Comparison of ENCODE assay signal across 1 cellular context in the genomic region with DNA sequence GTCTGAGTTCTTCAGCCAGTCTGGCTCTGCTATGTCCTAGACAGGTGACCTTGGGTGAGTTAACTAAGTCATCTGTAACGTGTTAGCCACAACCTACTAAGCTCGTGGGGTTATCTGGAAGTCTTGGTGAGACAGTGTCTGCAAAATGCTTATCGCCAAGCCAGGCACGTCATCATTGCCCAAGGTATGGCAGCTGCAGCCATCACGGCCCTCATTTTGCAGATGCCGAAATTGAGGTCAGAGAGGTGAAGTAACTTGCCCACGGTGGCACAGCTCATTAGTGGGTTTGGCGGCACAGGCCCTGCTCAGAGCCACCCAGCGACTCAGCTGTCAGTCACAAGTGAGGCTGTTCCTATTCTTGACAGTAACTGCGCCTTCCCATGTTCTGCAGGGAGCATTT.
A peak's percentile ranks its signal among the peaks of the same experiment; 100 is the strongest.
TF ChIP-seq lines count a peak whose summit lies in the region.

No MANE protein-coding gene starts in this region.

TF ChIP-seq in K562, 482 proteins besides CTCF, POLR2A, EP300 and RAD21 (continued from another document):
- TF ChIP-seq, protein P1, sequence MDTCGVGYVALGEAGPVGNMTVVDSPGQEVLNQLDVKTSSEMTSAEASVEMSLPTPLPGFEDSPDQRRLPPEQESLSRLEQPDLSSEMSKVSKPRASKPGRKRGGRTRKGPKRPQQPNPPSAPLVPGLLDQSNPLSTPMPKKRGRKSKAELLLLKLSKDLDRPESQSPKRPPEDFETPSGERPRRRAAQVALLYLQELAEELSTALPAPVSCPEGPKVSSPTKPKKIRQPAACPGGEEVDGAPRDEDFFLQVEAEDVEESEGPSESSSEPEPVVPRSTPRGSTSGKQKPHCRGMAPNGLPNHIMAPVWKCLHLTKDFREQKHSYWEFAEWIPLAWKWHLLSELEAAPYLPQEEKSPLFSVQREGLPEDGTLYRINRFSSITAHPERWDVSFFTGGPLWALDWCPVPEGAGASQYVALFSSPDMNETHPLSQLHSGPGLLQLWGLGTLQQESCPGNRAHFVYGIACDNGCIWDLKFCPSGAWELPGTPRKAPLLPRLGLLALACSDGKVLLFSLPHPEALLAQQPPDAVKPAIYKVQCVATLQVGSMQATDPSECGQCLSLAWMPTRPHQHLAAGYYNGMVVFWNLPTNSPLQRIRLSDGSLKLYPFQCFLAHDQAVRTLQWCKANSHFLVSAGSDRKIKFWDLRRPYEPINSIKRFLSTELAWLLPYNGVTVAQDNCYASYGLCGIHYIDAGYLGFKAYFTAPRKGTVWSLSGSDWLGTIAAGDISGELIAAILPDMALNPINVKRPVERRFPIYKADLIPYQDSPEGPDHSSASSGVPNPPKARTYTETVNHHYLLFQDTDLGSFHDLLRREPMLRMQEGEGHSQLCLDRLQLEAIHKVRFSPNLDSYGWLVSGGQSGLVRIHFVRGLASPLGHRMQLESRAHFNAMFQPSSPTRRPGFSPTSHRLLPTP (IDR thresholded peaks at IDR 0.05; ENCODE audit: borderline replicate concordance, extremely low read depth, insufficient read length), result no peak
- TF ChIP-seq, protein P2, sequence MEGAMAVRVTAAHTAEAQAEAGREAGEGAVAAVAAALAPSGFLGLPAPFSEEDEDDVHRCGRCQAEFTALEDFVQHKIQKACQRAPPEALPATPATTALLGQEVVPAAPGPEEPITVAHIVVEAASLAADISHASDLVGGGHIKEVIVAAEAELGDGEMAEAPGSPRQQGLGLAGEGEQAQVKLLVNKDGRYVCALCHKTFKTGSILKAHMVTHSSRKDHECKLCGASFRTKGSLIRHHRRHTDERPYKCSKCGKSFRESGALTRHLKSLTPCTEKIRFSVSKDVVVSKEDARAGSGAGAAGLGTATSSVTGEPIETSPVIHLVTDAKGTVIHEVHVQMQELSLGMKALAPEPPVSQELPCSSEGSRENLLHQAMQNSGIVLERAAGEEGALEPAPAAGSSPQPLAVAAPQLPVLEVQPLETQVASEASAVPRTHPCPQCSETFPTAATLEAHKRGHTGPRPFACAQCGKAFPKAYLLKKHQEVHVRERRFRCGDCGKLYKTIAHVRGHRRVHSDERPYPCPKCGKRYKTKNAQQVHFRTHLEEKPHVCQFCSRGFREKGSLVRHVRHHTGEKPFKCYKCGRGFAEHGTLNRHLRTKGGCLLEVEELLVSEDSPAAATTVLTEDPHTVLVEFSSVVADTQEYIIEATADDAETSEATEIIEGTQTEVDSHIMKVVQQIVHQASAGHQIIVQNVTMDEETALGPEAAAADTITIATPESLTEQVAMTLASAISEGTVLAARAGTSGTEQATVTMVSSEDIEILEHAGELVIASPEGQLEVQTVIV (CRISPR knock-in tag; IDR thresholded peaks at IDR 0.05; ENCODE audit: borderline replicate concordance), result no peak
- no peak for TF ChIP-seq TGIF2 (CRISPR knock-in tag; IDR thresholded peaks at IDR 0.05)
- no peak for TF ChIP-seq KDM5B (IDR thresholded peaks at IDR 0.05; ENCODE audit: insufficient replicate concordance, low read depth, low read length)
- TF ChIP-seq RFX7 (CRISPR knock-in tag; IDR thresholded peaks at IDR 0.05), result no peak
- no peak for TF ChIP-seq SMARCA4 (IDR thresholded peaks at IDR 0.05)
- peak; percentile 74 for TF ChIP-seq ESRRA (IDR thresholded peaks at IDR 0.05; ENCODE audit: borderline replicate concordance, low read depth)
- TF ChIP-seq MTA2 (IDR thresholded peaks at IDR 0.05; ENCODE audit: low read depth), result no peak
- no peak for TF ChIP-seq CBX5 (IDR thresholded peaks at IDR 0.05; ENCODE audit: borderline replicate concordance, low read depth)
- TF ChIP-seq, protein P3, sequence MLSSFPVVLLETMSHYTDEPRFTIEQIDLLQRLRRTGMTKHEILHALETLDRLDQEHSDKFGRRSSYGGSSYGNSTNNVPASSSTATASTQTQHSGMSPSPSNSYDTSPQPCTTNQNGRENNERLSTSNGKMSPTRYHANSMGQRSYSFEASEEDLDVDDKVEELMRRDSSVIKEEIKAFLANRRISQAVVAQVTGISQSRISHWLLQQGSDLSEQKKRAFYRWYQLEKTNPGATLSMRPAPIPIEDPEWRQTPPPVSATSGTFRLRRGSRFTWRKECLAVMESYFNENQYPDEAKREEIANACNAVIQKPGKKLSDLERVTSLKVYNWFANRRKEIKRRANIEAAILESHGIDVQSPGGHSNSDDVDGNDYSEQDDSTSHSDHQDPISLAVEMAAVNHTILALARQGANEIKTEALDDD (IDR thresholded peaks at IDR 0.05), result peak; percentile 99
- TF ChIP-seq FUS (optimal IDR thresholded peaks at IDR 0.05; ENCODE audit: low read depth, low read length), result no peak
- TF ChIP-seq LEF1 (IDR thresholded peaks at IDR 0.05), result no peak
- TF ChIP-seq, protein P4, sequence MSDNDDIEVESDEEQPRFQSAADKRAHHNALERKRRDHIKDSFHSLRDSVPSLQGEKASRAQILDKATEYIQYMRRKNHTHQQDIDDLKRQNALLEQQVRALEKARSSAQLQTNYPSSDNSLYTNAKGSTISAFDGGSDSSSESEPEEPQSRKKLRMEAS (CRISPR knock-in tag; IDR thresholded peaks at IDR 0.05), result no peak
- TF ChIP-seq, protein P5, sequence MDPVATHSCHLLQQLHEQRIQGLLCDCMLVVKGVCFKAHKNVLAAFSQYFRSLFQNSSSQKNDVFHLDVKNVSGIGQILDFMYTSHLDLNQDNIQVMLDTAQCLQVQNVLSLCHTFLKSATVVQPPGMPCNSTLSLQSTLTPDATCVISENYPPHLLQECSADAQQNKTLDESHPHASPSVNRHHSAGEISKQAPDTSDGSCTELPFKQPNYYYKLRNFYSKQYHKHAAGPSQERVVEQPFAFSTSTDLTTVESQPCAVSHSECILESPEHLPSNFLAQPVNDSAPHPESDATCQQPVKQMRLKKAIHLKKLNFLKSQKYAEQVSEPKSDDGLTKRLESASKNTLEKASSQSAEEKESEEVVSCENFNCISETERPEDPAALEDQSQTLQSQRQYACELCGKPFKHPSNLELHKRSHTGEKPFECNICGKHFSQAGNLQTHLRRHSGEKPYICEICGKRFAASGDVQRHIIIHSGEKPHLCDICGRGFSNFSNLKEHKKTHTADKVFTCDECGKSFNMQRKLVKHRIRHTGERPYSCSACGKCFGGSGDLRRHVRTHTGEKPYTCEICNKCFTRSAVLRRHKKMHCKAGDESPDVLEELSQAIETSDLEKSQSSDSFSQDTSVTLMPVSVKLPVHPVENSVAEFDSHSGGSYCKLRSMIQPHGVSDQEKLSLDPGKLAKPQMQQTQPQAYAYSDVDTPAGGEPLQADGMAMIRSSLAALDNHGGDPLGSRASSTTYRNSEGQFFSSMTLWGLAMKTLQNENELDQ (CRISPR knock-in tag; IDR thresholded peaks at IDR 0.05; ENCODE audit: borderline replicate concordance), result no peak
- no peak for TF ChIP-seq XRCC5 (IDR thresholded peaks at IDR 0.05; ENCODE audit: low read depth, low read length)
- TF ChIP-seq ILF3 (IDR thresholded peaks at IDR 0.05; ENCODE audit: borderline replicate concordance), result no peak
- TF ChIP-seq YBX1 (IDR thresholded peaks at IDR 0.05), result no peak
- TF ChIP-seq XRCC4 (IDR thresholded peaks at IDR 0.05; ENCODE audit: extremely low read depth, insufficient read depth, insufficient read length), result no peak
- TF ChIP-seq ZNF197 (CRISPR knock-in tag; IDR thresholded peaks at IDR 0.05; ENCODE audit: low read depth), result no peak
- no peak for TF ChIP-seq MYBL2 (IDR thresholded peaks at IDR 0.05; ENCODE audit: low read depth)
- no peak for TF ChIP-seq MYBL2 (CRISPR knock-in tag; IDR thresholded peaks at IDR 0.05; ENCODE audit: borderline replicate concordance)
- TF ChIP-seq, protein P6, sequence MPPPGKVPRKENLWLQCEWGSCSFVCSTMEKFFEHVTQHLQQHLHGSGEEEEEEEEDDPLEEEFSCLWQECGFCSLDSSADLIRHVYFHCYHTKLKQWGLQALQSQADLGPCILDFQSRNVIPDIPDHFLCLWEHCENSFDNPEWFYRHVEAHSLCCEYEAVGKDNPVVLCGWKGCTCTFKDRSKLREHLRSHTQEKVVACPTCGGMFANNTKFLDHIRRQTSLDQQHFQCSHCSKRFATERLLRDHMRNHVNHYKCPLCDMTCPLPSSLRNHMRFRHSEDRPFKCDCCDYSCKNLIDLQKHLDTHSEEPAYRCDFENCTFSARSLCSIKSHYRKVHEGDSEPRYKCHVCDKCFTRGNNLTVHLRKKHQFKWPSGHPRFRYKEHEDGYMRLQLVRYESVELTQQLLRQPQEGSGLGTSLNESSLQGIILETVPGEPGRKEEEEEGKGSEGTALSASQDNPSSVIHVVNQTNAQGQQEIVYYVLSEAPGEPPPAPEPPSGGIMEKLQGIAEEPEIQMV (tag; conservative IDR thresholded peaks at IDR 0.05; ENCODE audit: low read depth), result no peak
- TF ChIP-seq, protein P7, sequence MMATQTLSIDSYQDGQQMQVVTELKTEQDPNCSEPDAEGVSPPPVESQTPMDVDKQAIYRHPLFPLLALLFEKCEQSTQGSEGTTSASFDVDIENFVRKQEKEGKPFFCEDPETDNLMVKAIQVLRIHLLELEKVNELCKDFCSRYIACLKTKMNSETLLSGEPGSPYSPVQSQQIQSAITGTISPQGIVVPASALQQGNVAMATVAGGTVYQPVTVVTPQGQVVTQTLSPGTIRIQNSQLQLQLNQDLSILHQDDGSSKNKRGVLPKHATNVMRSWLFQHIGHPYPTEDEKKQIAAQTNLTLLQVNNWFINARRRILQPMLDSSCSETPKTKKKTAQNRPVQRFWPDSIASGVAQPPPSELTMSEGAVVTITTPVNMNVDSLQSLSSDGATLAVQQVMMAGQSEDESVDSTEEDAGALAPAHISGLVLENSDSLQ (IDR thresholded peaks at IDR 0.05), result peak; percentile 77
- TF ChIP-seq, protein P8, sequence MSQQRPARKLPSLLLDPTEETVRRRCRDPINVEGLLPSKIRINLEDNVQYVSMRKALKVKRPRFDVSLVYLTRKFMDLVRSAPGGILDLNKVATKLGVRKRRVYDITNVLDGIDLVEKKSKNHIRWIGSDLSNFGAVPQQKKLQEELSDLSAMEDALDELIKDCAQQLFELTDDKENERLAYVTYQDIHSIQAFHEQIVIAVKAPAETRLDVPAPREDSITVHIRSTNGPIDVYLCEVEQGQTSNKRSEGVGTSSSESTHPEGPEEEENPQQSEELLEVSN (IDR thresholded peaks at IDR 0.05; ENCODE audit: borderline replicate concordance in 1 of 2, extremely low read depth in 1 of 2, insufficient read depth in 1 of 2, insufficient read length in 1 of 2, low read depth in 1 of 2, low read length in 1 of 2, poor library complexity in 1 of 2, severe bottlenecking in 1 of 2), result no peak
- no peak for TF ChIP-seq BMI1 (IDR thresholded peaks at IDR 0.05; ENCODE audit: low read length)
- no peak for TF ChIP-seq ELF4 (CRISPR knock-in tag; IDR thresholded peaks at IDR 0.05)
- TF ChIP-seq U2AF1 (optimal IDR thresholded peaks at IDR 0.05; ENCODE audit: low read depth, low read length), result no peak
- TF ChIP-seq ZC3H11A (IDR thresholded peaks at IDR 0.05; ENCODE audit: low read depth, low read length), result no peak
